ENCODE assay signal across 8 cellular contexts in the genomic region with DNA sequence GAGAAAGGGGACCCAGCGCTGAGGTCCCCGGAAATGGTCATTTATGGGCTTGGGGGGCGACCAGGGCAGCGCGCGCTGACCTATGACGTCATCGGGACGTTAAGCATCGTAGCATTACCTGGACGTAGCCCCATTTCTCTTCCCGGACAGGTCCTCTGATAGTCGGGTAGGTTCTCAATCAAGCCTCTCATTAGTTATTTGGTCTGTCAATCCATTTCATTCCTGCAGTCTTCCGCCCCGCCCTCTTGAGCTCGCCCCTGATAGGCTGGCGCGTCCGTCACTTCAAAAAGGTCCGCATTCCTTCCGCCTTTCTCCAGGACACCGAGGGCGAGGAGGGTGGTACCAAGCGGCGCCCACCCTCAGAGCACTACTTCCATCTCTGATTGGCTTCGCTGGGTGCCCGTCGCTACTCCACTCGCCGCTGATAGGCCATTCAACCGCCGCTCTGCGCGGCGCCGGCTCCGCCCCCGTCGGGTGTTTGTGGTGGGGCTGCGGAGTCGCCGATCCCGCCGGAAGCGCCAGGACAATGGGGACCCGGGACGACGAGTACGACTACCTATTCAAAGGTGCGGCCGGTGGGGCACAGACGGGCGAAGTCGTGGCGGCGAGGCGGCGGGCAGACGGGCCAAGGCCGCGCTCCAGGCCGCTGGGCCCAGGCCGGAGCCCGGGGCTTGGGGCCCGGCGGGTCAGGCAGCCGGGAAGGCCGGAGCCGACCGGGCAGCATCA. TPM values are rescaled to one million over a fixed set of nuclear protein-coding genes. Genes with fewer than 3 reads are reported as not detected.
DNase-seq lines count a peak whose midpoint lies in the region; ATAC-seq and TF ChIP-seq lines count a peak whose summit lies in the region.

A gene (plus strand): TSS at position 470 of the 726 bp plus-strand sequence. CDS start 57 bp downstream, at position 527.

- DNase-seq in AG20443 (ENCODE audit: low spot score) (peak; percentile 97), NCI-H510A (lab: John Stamatoyannopoulos, UW) (peak; percentile 99), cerebellum (ENCODE audit: low spot score) (peak; percentile 100), islet precursor cell (peak; percentile 100)
- peak; percentile 96 for DNase-seq in activated CD4-positive, alpha-beta T cell treated with anti-CD3 and anti-CD28 coated beads for 1 hour
- DNase-seq in stimulated activated CD4-positive, alpha-beta T cell treated with anti-CD3 and anti-CD28 coated beads, Interleukin-12 subunit alpha, Interleukin-12 subunit beta, amount 100 ng/mL, for 48 hours (ENCODE audit: low read depth in 2 of 3, low spot score in 1 of 3): peak; percentile 98 to 99 (median 98)

- peak; percentile 90 for ATAC-seq in HG03432 (IDR thresholded peaks at IDR 0.05; ENCODE audit: unreplicated experiment)

- peak; percentile 61 for TF ChIP-seq POLR2A in GM19099 (IDR thresholded peaks at IDR 0.05; ENCODE audit: extremely low read depth, insufficient read length, low read depth)

RNA-seq across cellular contexts. Expression of the gene that starts here (rescaled TPM):
- total RNA-seq in cerebellum: 100 TPM

Comparison
In these comparisons a context has a peak if more than half of its experiments do, and no peak if none do; other contexts are left out.
1. Peak in every context shown above with its lines: DNase-seq and ATAC-seq.